Comparison of ENCODE assay signal across 1 cellular context in the genomic region with DNA sequence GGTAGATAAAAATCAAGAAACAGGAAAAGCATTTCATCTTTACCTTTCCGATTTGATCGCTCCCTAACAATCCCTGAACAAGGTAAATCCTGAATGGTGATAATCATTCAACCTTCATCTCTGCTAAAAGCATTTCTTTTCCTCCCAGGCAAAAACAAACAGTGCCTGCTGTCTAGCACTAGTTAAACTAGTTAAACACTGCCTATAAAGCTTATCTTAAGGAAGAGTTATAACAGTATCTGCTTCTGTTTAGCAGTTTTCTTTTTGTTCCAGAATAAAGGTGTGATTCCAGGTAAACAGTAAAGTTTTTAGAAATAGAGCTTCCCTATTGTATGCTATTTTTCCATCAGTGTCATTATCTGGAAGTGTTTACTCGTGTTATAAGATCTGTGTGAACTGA.
TF ChIP-seq lines count a peak whose summit lies in the region.

No MANE protein-coding gene starts in this region.

TF ChIP-seq in K562, 482 proteins besides CTCF, POLR2A, EP300 and RAD21:
- TF ChIP-seq, protein P1, sequence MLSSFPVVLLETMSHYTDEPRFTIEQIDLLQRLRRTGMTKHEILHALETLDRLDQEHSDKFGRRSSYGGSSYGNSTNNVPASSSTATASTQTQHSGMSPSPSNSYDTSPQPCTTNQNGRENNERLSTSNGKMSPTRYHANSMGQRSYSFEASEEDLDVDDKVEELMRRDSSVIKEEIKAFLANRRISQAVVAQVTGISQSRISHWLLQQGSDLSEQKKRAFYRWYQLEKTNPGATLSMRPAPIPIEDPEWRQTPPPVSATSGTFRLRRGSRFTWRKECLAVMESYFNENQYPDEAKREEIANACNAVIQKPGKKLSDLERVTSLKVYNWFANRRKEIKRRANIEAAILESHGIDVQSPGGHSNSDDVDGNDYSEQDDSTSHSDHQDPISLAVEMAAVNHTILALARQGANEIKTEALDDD (IDR thresholded peaks at IDR 0.05) = peak; percentile 82
